ENCODE assay signal across 1 cellular context in genomic region chr6:116859264-116859663, GRCh38.
TF ChIP-seq lines count a peak whose summit lies in the region.

No MANE protein-coding gene starts in this region.

TF ChIP-seq in GM12878, 131 proteins besides CTCF, POLR2A, EP300 and RAD21:
- 0 out of 2 replicates have a peak, but pooled peaks have one; percentile 57 for TF ChIP-seq CBX5 (IDR thresholded peaks at IDR 0.05; ENCODE audit: low read depth)
- no peak for TF ChIP-seq YY1 (IDR thresholded peaks at IDR 0.05; ENCODE audit: low read depth, low read length)
